Comparison of ENCODE assay signal across 8 cellular contexts in the genomic region with DNA sequence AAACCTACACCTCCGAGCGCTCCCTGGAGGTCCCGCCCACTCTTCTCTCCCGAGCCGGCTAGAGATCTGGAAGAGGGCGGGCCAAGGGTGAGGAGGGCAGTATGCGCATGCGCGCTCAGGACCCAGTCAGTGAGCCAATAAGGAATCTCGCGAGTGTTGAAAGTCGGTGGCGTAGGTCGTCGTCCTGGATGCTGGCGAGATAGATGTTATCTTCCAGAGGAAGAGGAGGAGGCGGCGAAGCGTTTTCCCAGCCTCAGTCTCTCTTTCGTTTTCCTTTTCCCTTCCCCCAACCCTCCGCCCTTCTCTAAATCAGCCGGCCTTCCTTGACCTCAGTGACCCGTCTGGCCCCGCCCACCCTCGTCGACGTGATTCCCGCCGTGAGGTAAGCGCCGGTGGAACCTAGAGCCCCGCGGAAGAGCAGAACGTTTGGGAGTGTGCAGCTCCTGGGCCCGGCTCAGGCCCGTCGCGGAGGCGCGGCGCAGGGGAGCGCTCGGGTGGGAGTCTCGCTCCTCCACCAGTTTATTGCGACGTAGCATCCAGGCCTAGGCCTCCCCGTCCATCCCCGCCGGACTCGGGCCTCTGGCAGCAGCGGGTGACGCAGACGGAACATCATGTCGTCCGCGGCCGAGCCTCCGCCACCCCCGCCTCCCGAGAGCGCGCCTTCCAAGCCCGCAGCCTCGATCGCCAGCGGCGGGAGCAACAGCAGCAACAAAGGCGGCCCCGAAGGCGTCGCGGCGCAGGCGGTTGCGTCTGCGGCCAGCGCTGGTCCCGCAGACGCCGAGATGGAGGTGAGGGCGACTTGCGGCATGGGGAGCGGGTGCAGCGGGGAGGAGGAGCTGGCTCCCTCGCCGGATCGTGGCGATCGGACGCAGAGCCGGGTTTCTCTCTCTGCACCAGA. TPM values are rescaled to one million over a fixed set of nuclear protein-coding genes. Genes with fewer than 3 reads are reported as not detected.
DNase-seq lines count a peak whose midpoint lies in the region; ATAC-seq and TF ChIP-seq lines count a peak whose summit lies in the region.

Gene SMARCA5 (plus strand): TSS at position 389 of the 898 bp plus-strand sequence. CDS start 223 bp downstream, at position 612.

- H3K9ac ChIP-seq in skeletal muscle tissue (ENCODE audit: low read depth in 1 of 3, low read length in 3 of 3) = peak within 1 kb of the TSS; percentile 94 to 98 (median 94)

- TF ChIP-seq CTCF in VCaP (conservative IDR thresholded peaks at IDR 0.05) (no peak), breast epithelium (IDR thresholded peaks at IDR 0.05) (peak in 1 of 3 donors; percentile 6)

- H3K27me3 ChIP-seq in ACC112 (ENCODE audit: insufficient read depth, low read length) = no peaks in the 10 kb centered on the region
- H3K27me3 ChIP-seq in breast epithelium = no peaks in the 10 kb centered on the region
- no peaks in the 10 kb centered on the region for H3K27me3 ChIP-seq in skeletal muscle tissue (ENCODE audit: control insufficient read depth in 3 of 3, insufficient read depth in 3 of 3, low read length in 3 of 3)

- DNase-seq in NCI-H2196 treated with DMSO at 0.1 percent for 48 hours (lab: John Stamatoyannopoulos, UW; ENCODE audit: unreplicated experiment) = peak; percentile 87
- peak; percentile 92 to 96 for DNase-seq in breast epithelium (ENCODE audit: low spot score in 2 of 2)

- H3K4me1 ChIP-seq in ACC112 (ENCODE audit: control insufficient read depth, insufficient read depth, low read length, unreplicated experiment) (peaks cover 22% of the 10 kb centered on the region), breast epithelium (peaks cover 0 to 15% of the 10 kb centered on the region in 2 donors), skeletal muscle tissue (ENCODE audit: control insufficient read depth in 3 of 3, insufficient read depth in 3 of 3, low read length in 3 of 3) (peaks cover 12 to 18% (median 15%) of the 10 kb centered on the region in 3 donors)

- H3K4me3 ChIP-seq in ACC112 (ENCODE audit: low read depth, low read length) (peak within 1 kb of the TSS; percentile 98), breast epithelium (peak within 1 kb of the TSS; percentile 86 to 99 (median 91)), iPS-18c (ENCODE audit: insufficient read depth, low read depth, low read length) (peak within 1 kb of the TSS; percentile 99), skeletal muscle tissue (ENCODE audit: low read length in 3 of 3) (peak within 1 kb of the TSS; percentile 95 to 97 (median 96))

- intact Hi-C loops in breast epithelium (cut with DNase I; ENCODE audit: low total_unique reads) = no loop called here

- H2AFZ ChIP-seq in ACC112 (ENCODE audit: low read length, unreplicated experiment) = peak within 1 kb of the TSS; percentile 95

- TF ChIP-seq POLR2A in breast epithelium (IDR thresholded peaks at IDR 0.05) = peak; percentile 88

- peaks cover 49% of the 10 kb centered on the region for H3K79me2 ChIP-seq in ACC112 (ENCODE audit: control insufficient read depth, insufficient read depth, low read length, unreplicated experiment)

- peak; percentile 86 for ATAC-seq in GM18870 (IDR thresholded peaks at IDR 0.05; ENCODE audit: unreplicated experiment)
- ATAC-seq in HG03135 (IDR thresholded peaks at IDR 0.05; ENCODE audit: unreplicated experiment) = peak; percentile 86

- H3K9me3 ChIP-seq in breast epithelium (no peaks in the 10 kb centered on the region), iPS-18c (ENCODE audit: control insufficient read depth, insufficient read depth, low read length) (no peaks in the 10 kb centered on the region), skeletal muscle tissue (ENCODE audit: control insufficient read depth in 3 of 3, low read length in 3 of 3) (no peaks in the 10 kb centered on the region)

- peak within 1 kb of the TSS; percentile 90 for H3K27ac ChIP-seq in ACC112 (ENCODE audit: low read depth, low read length)
- peak within 1 kb of the TSS; percentile 95 for H3K27ac ChIP-seq in VCaP
- H3K27ac ChIP-seq in breast epithelium = peak within 1 kb of the TSS; percentile 98 to 99
- peak within 1 kb of the TSS; percentile 95 for H3K27ac ChIP-seq in skeletal muscle tissue (ENCODE audit: low read depth, low read length)

- H3K36me3 ChIP-seq in ACC112 (ENCODE audit: insufficient read depth, low read length) = peaks cover 8% of the 10 kb centered on the region
- H3K36me3 ChIP-seq in breast epithelium = no peaks in the 10 kb centered on the region
- peaks cover 3 to 9% (median 3%) of the 10 kb centered on the region in 3 donors for H3K36me3 ChIP-seq in skeletal muscle tissue (ENCODE audit: control insufficient read depth in 3 of 3, insufficient read depth in 3 of 3, low read length in 3 of 3)

RNA-seq across cellular contexts. Expression of gene SMARCA5, which starts in this region (rescaled TPM):
- total RNA-seq in breast epithelium (10 to 100 TPM; 34.7 to 58.2 (median 53.4) TPM), skeletal muscle tissue (42.8 TPM)

Comparison
In these comparisons a context has a peak if more than half of its experiments do, and no peak if none do; other contexts are left out.
1. Peak in every context shown above with its lines: DNase-seq, ATAC-seq, H3K4me3 ChIP-seq and H3K27ac ChIP-seq.